In genomic region chr5:173917788-173918786, GRCh38 we compare ENCODE assay signal across 8 cellular contexts. TPM values are rescaled to one million over a fixed set of nuclear protein-coding genes. Genes with fewer than 3 reads are reported as not detected.
A peak's percentile ranks its signal among the peaks of the same experiment; 100 is the strongest.
DNase-seq lines count a peak whose midpoint lies in the region; ATAC-seq, FAIRE-seq and TF ChIP-seq lines count a peak whose summit lies in the region.

No MANE protein-coding gene starts in this region.

- H2AFZ ChIP-seq in PC-3 (ENCODE audit: low read length) = peak overlapping the region; percentile 70
- peak overlapping the region; percentile 18 for H2AFZ ChIP-seq in osteoblast (ENCODE audit: low read length)

- peaks cover 56% of the 10 kb centered on the region for H3K79me2 ChIP-seq in PC-3 (ENCODE audit: low read length)
- peaks cover 38% of the 10 kb centered on the region for H3K79me2 ChIP-seq in osteoblast (ENCODE audit: insufficient read depth, low read length)

- H3K4me2 ChIP-seq in PC-3 (ENCODE audit: low read length) (peak overlapping the region; percentile 88), osteoblast (ENCODE audit: insufficient read depth, low read length) (peak overlapping the region; percentile 84)

- H3K27me3 Mint-ChIP-seq in activated T-helper 2 cell treated with anti-CD3 and anti-CD28 coated beads, Interferon-gamma antibody, Interleukin-2, Interleukin-4, amounts not matched to agents 10 μg/mL and 5 μg/mL and 100 μg/mL, durations not matched to agents 14 hours and 24 hours and 36 hours (ENCODE audit: low read depth) = no peaks in the 10 kb centered on the region

- DNase-seq in DMS53 treated with DMSO at 0.1 percent for 48 hours (lab: John Stamatoyannopoulos, UW; ENCODE audit: unreplicated experiment) (peak; percentile 32), HPDE6-E6E7 (ENCODE audit: extremely low spot score) (peak; percentile 60), PC-3 (peak; percentile 87), foreskin melanocyte (peak; percentile 88), osteoblast (ENCODE audit: insufficient read length, low spot score, missing footprints) (peak; percentile 82), urothelium cell line (ENCODE audit: low spot score) (peak; percentile 79)
- DNase-seq in activated T-helper 2 cell treated with anti-CD3 and anti-CD28 coated beads, Interferon-gamma antibody, Interleukin-2, Interleukin-4, amounts not matched to agents 10 μg/mL and 5 μg/mL and 100 μg/mL, durations not matched to agents 14 hours and 24 hours and 36 hours (ENCODE audit: low spot score) = peak; percentile 34

- H3K9me3 ChIP-seq in PC-3 (ENCODE audit: low read length) (no peaks in the 10 kb centered on the region), osteoblast (ENCODE audit: low read depth, low read length) (no peaks in the 10 kb centered on the region)

- H3K9ac ChIP-seq in PC-3 (ENCODE audit: low read length) = peak overlapping the region; percentile 84

- H3K4me3 ChIP-seq in PC-3 (ENCODE audit: low read length) = peak overlapping the region; percentile 74
- peak overlapping the region; percentile 66 for H3K4me3 ChIP-seq in osteoblast (ENCODE audit: insufficient read depth, low read length)

- TSS peak; percentile 85 for BruUV-seq in PC-3 (replicated peaks; lab: Mats Ljungman, UMichigan)

- TF ChIP-seq CTCF in PC-3 (conservative IDR thresholded peaks at IDR 0.05; ENCODE audit: low read depth, low read length) (peak; percentile 32; the same call in 1 of the 2 replicates), osteoblast (IDR thresholded peaks at IDR 0.05; ENCODE audit: extremely low read depth, low read depth, low read length) (no peak)

- H4K20me1 ChIP-seq in PC-3 (ENCODE audit: low read length) = no peaks in the 10 kb centered on the region
- H4K20me1 ChIP-seq in osteoblast (ENCODE audit: insufficient read depth, low read length) = no peaks in the 10 kb centered on the region

- no peaks in the 10 kb centered on the region for H3K9me3 Mint-ChIP-seq in activated T-helper 2 cell treated with anti-CD3 and anti-CD28 coated beads, Interferon-gamma antibody, Interleukin-2, Interleukin-4, amounts not matched to agents 10 μg/mL and 5 μg/mL and 100 μg/mL, durations not matched to agents 14 hours and 24 hours and 36 hours

- H3K4me1 ChIP-seq in PC-3 (ENCODE audit: insufficient read depth, low read length) (peaks cover 34% of the 10 kb centered on the region), osteoblast (ENCODE audit: insufficient read depth, low read length) (peaks cover 18% of the 10 kb centered on the region)

- no peak for FAIRE-seq in urothelium cell line (lab: Jason Lieb, UNC)

- H3K36me3 Mint-ChIP-seq in activated T-helper 2 cell treated with anti-CD3 and anti-CD28 coated beads, Interferon-gamma antibody, Interleukin-2, Interleukin-4, amounts not matched to agents 10 μg/mL and 5 μg/mL and 100 μg/mL, durations not matched to agents 14 hours and 24 hours and 36 hours (ENCODE audit: low read depth) = peaks cover 3% of the 10 kb centered on the region

- ATAC-seq in GM21381 (IDR thresholded peaks at IDR 0.05; ENCODE audit: unreplicated experiment) (peak; percentile 91), PC-3 (peak; percentile 75)

- H3K27me3 ChIP-seq in PC-3 (ENCODE audit: low read length) (no peaks in the 10 kb centered on the region), osteoblast (ENCODE audit: insufficient read depth, low read length) (no peaks in the 10 kb centered on the region)

- H3F3A ChIP-seq in PC-3 (ENCODE audit: low read length, unreplicated experiment) = peaks cover 4% of the 10 kb centered on the region

- H3K27ac ChIP-seq in PC-3 (ENCODE audit: low read length) (peak overlapping the region; percentile 91), osteoblast (ENCODE audit: low read depth, low read length) (peak overlapping the region; percentile 97)

- peaks cover 3% of the 10 kb centered on the region; the same call in 1 of the 2 replicates for H3K36me3 ChIP-seq in PC-3 (ENCODE audit: low read depth, low read length)
- H3K36me3 ChIP-seq in osteoblast (ENCODE audit: insufficient read depth, low read length) = no peaks in the 10 kb centered on the region

- POLR2A ChIA-PET in PC-3 (lab: Charles Lee; ENCODE audit: unreplicated experiment) = interaction anchor here (0.6 to 2.2 kb wide), 5 partner anchors 35 to 1068 kb away, joined by 3 to 6 read pairs (median 3); no protein-coding TSS in a partner anchor

- H3K9me2 ChIP-seq in PC-3 (replicated peaks; ENCODE audit: low read length) = no peaks in the 10 kb centered on the region

- no peak overlapping the region for H3K27ac Mint-ChIP-seq in activated T-helper 2 cell treated with anti-CD3 and anti-CD28 coated beads, Interferon-gamma antibody, Interleukin-2, Interleukin-4, amounts not matched to agents 10 μg/mL and 5 μg/mL and 100 μg/mL, durations not matched to agents 14 hours and 24 hours and 36 hours

- H3K4me1 Mint-ChIP-seq in activated T-helper 2 cell treated with anti-CD3 and anti-CD28 coated beads, Interferon-gamma antibody, Interleukin-2, Interleukin-4, amounts not matched to agents 10 μg/mL and 5 μg/mL and 100 μg/mL, durations not matched to agents 14 hours and 24 hours and 36 hours (ENCODE audit: low read depth) = peaks cover 5% of the 10 kb centered on the region

- intact Hi-C loops in PC-3 (cut with micrococcal nuclease) = loop anchor here (2.0 kb wide), 1 partner anchor 301 kb away; the partner anchor contains the start of gene BOD1
- intact Hi-C loops in activated T-helper 2 cell treated with anti-CD3 and anti-CD28 coated beads, Interferon-gamma antibody, Interleukin-2, Interleukin-4, amounts not matched to agents 10 μg/mL and 5 μg/mL and 100 μg/mL, durations not matched to agents 14 hours and 24 hours and 36 hours (cut with micrococcal nuclease) = loop anchor here (1.0 to 5.0 kb wide), 3 partner anchors 30 to 302 kb away; partner anchors contain the start of genes BOD1 and CPEB4

- no peak overlapping the region for H3K4me3 Mint-ChIP-seq in activated T-helper 2 cell treated with anti-CD3 and anti-CD28 coated beads, Interferon-gamma antibody, Interleukin-2, Interleukin-4, amounts not matched to agents 10 μg/mL and 5 μg/mL and 100 μg/mL, durations not matched to agents 14 hours and 24 hours and 36 hours (ENCODE audit: low read depth)

- CTCF ChIA-PET in PC-3 (lab: Charles Lee) = no interaction called here

RNA-seq across cellular contexts. Expression of gene CPEB4, which starts 29.9 kb away (rescaled TPM):
- total RNA-seq in PC-3 (2014; rRNA removed) = 26.2 and 37.0 TPM in 2 replicates
- 8.1 and 12.2 TPM in 2 replicates for total RNA-seq in activated T-helper 2 cell treated with anti-CD3 and anti-CD28 coated beads, Interferon-gamma antibody, Interleukin-2, Interleukin-4, amounts not matched to agents 10 μg/mL and 5 μg/mL and 100 μg/mL, durations not matched to agents 14 hours and 24 hours and 36 hours
- 36.2 and 41.6 TPM in 2 replicates for total RNA-seq in osteoblast

Comparison
In these comparisons a context has a peak if more than half of its experiments do, and no peak if none do; other contexts are left out.
1. Peak in every context shown above with its lines: DNase-seq, ATAC-seq, H3K4me3 ChIP-seq and H3K27ac ChIP-seq.
2. DNase-seq: peak in every context shown above with its lines; median percentile 88 in foreskin melanocyte; 87 in PC-3; 82 in osteoblast; 79 in urothelium cell line; 60 in HPDE6-E6E7; 34 in activated T-helper 2 cell treated with anti-CD3 and anti-CD28 coated beads, Interferon-gamma antibody, Interleukin-2, Interleukin-4, amounts not matched to agents 10 μg/mL and 5 μg/mL and 100 μg/mL, durations not matched to agents 14 hours and 24 hours and 36 hours; 32 in DMS53 treated with DMSO at 0.1 percent for 48 hours.